ENCODE assay signal across 8 cellular contexts in genomic region chr19:58560007-58560887, GRCh38. TPM values are rescaled to one million over a fixed set of nuclear protein-coding genes. Genes with fewer than 3 reads are reported as not detected.
DNase-seq lines count a peak whose midpoint lies in the region; ATAC-seq and TF ChIP-seq lines count a peak whose summit lies in the region.

No MANE protein-coding gene starts in this region.

- peaks cover 37% of the 10 kb centered on the region for H3K36me3 Mint-ChIP-seq in CD4-positive, alpha-beta T cell (ENCODE audit: low read depth)
- H3K36me3 Mint-ChIP-seq in endodermal cell (ENCODE audit: low read depth): peaks cover 22% of the 10 kb centered on the region

- H3K27me3 ChIP-seq in CD4-positive, alpha-beta T cell (ENCODE audit: control insufficient read depth, insufficient read depth, low read length): no peaks in the 10 kb centered on the region
- no peaks in the 10 kb centered on the region for H3K27me3 ChIP-seq in OCI-LY1 (ENCODE audit: insufficient read depth, low read length)
- peaks cover 6% of the 10 kb centered on the region for H3K27me3 ChIP-seq in endodermal cell (ENCODE audit: control insufficient read depth, insufficient read depth, low read length, poor library complexity, severe bottlenecking)
- peaks cover 43% of the 10 kb centered on the region for H3K27me3 ChIP-seq in neutrophil

- peaks cover 20% of the 10 kb centered on the region; the same call in 1 of the 2 replicates for H3K36me3 ChIP-seq in OCI-LY1 (ENCODE audit: insufficient read depth, low read length)
- peaks cover 18% of the 10 kb centered on the region for H3K36me3 ChIP-seq in endodermal cell (ENCODE audit: control insufficient read depth, insufficient read depth, low read length)
- H3K36me3 ChIP-seq in neutrophil: peaks cover 19% of the 10 kb centered on the region

- H4K20me1 ChIP-seq in OCI-LY1 (ENCODE audit: insufficient read depth, low read length): no peaks in the 10 kb centered on the region

- no peak overlapping the region for H3K27ac ChIP-seq in CD4-positive, alpha-beta T cell (ENCODE audit: low read depth, low read length)
- peak overlapping the region; percentile 99 for H3K27ac ChIP-seq in OCI-LY1 (ENCODE audit: low read depth, low read length, poor library complexity, severe bottlenecking)
- H3K27ac ChIP-seq in endodermal cell (ENCODE audit: low read depth, low read length): peak overlapping the region; percentile 77
- H3K27ac ChIP-seq in neutrophil: peak overlapping the region; percentile 100

- no peaks in the 10 kb centered on the region for H3K9me3 ChIP-seq in CD4-positive, alpha-beta T cell (ENCODE audit: control insufficient read depth, low read length)
- H3K9me3 ChIP-seq in OCI-LY1 (ENCODE audit: low read length) (no peaks in the 10 kb centered on the region), endodermal cell (ENCODE audit: control insufficient read depth, low read length) (no peaks in the 10 kb centered on the region), neutrophil (no peaks in the 10 kb centered on the region)

- H3K27me3 Mint-ChIP-seq in CD4-positive, alpha-beta T cell: no peaks in the 10 kb centered on the region
- H3K27me3 Mint-ChIP-seq in endodermal cell (ENCODE audit: insufficient read depth): peaks cover 2% of the 10 kb centered on the region

- peak overlapping the region; percentile 96 for H3K27ac Mint-ChIP-seq in CD4-positive, alpha-beta T cell
- H3K27ac Mint-ChIP-seq in endodermal cell: peak overlapping the region; percentile 99

- POLR2A ChIA-PET in CD4-positive, alpha-beta T cell (lab: Charles Lee): interaction anchor here (1.0 to 7.0 kb wide), 6 partner anchors 11 to 40 kb away, joined by 3 to 63 read pairs (median 24); partner anchors contain the start of genes MZF1, TRIM28 and ZBTB45

- peaks cover 19% of the 10 kb centered on the region for H3K79me2 ChIP-seq in OCI-LY1 (ENCODE audit: insufficient read depth, low read length)

- H3F3A ChIP-seq in OCI-LY1 (ENCODE audit: insufficient read depth, low read length): peaks cover 18% of the 10 kb centered on the region

- peak overlapping the region; percentile 96 for H3K4me2 ChIP-seq in OCI-LY1 (ENCODE audit: low read length)

- H3K4me1 Mint-ChIP-seq in CD4-positive, alpha-beta T cell (ENCODE audit: low read depth): peaks cover 76% of the 10 kb centered on the region
- H3K4me1 Mint-ChIP-seq in endodermal cell: peaks cover 13% of the 10 kb centered on the region

- CTCF ChIA-PET in CD4-positive, alpha-beta T cell (lab: Charles Lee): interaction anchor here (1.7 to 2.7 kb wide), 2 partner anchors 21 to 40 kb away, joined by 5 to 9 read pairs; partner anchors contain the start of gene ZBTB45

- H3K4me3 Mint-ChIP-seq in CD4-positive, alpha-beta T cell: peak overlapping the region; percentile 98
- peak overlapping the region; percentile 96 for H3K4me3 Mint-ChIP-seq in endodermal cell

- no peaks in the 10 kb centered on the region for H3K9me3 Mint-ChIP-seq in CD4-positive, alpha-beta T cell
- H3K9me3 Mint-ChIP-seq in endodermal cell: no peaks in the 10 kb centered on the region

- H3K9ac ChIP-seq in OCI-LY1 (ENCODE audit: low read length) (peak overlapping the region; percentile 99), endodermal cell (ENCODE audit: extremely low read depth, low read length, poor library complexity, severe bottlenecking) (peak overlapping the region; percentile 95)

- peaks cover 67% of the 10 kb centered on the region for H3K4me1 ChIP-seq in OCI-LY1 (ENCODE audit: insufficient read depth, low read length, severe bottlenecking)
- no peaks in the 10 kb centered on the region for H3K4me1 ChIP-seq in endodermal cell (ENCODE audit: control insufficient read depth, insufficient read depth, low read length)
- H3K4me1 ChIP-seq in neutrophil (ENCODE audit: control insufficient read depth in 1 of 2, insufficient read depth in 1 of 2, low read depth in 1 of 2, low read length in 1 of 2): peaks cover 50 to 57% of the 10 kb centered on the region in 2 experiments

- TF ChIP-seq CTCF in CD4-positive, alpha-beta T cell (IDR thresholded peaks at IDR 0.05): no peak
- TF ChIP-seq CTCF in OCI-LY1 (IDR thresholded peaks at IDR 0.05; ENCODE audit: low read length) (no peak), endodermal cell (conservative IDR thresholded peaks at IDR 0.05) (no peak), neutrophil (IDR thresholded peaks at IDR 0.05) (no peak)

- H3K4me3 ChIP-seq in OCI-LY1 (ENCODE audit: low read depth, low read length, poor library complexity, severe bottlenecking) (peak overlapping the region; percentile 91), endodermal cell (ENCODE audit: low read length) (peak overlapping the region; percentile 98), neutrophil (ENCODE audit: low read depth in 1 of 2, low read length in 1 of 2) (peak overlapping the region; percentile 67 to 91)

- intact Hi-C loops in CD4-positive, alpha-beta T cell (cut with DNase I, micrococcal nuclease): no loop called here

- WGBS in endodermal cell (ENCODE audit: insufficient coverage in 1 of 2, insufficient read length in 1 of 2), 2 experiments: 92 to 95% methylated on average over 7 to 8 of the region's 8 CpGs

- no peak for DNase-seq in CD4-positive, alpha-beta T cell
- DNase-seq in endodermal cell: no peak
- DNase-seq in NCI-H2107 (lab: John Stamatoyannopoulos, UW): no peak
- DNase-seq in nucleus accumbens (lab: John Stamatoyannopoulos, UW): no peak

- H3K9me2 ChIP-seq in OCI-LY1 (ENCODE audit: low read depth, low read length): no peaks in the 10 kb centered on the region

- no peak overlapping the region for H2AFZ ChIP-seq in OCI-LY1 (ENCODE audit: low read length)

- ATAC-seq in CD4-positive, alpha-beta T cell (ENCODE audit: poor library complexity): no peak
- ATAC-seq in GM18867 (IDR thresholded peaks at IDR 0.05; ENCODE audit: unreplicated experiment) (no peak), GM19023 (IDR thresholded peaks at IDR 0.05; ENCODE audit: unreplicated experiment) (no peak)

RNA-seq across cellular contexts. Expression of gene UBE2M, which starts 1.8 kb away (rescaled TPM):
- total RNA-seq in CD4-positive, alpha-beta T cell: 10 to 100 TPM; 29.0 to 31.0 TPM
- total RNA-seq in endodermal cell: 100 to 1,000 TPM in 1 of 2 donors, 10 to 100 TPM in 1; 90.8 to 116 TPM
- 92.6 TPM for polyA plus RNA-seq in endodermal cell (2013, experiment 1 of 2)
- 101 TPM for polyA plus RNA-seq in endodermal cell (2013, experiment 2 of 2)

RNA-seq across cellular contexts. Expression of gene CHMP2A, which starts 5.3 kb away (rescaled TPM):
- 10 to 100 TPM; 60.5 to 62.4 TPM for total RNA-seq in CD4-positive, alpha-beta T cell
- 100 to 1,000 TPM in 1 of 2 donors, 10 to 100 TPM in 1; 97.7 to 147 TPM for total RNA-seq in endodermal cell
- polyA plus RNA-seq in endodermal cell (2013, experiment 1 of 2): 99.3 TPM
- polyA plus RNA-seq in endodermal cell (2013, experiment 2 of 2): 93.6 TPM

RNA-seq across cellular contexts. Expression of gene MZF1, which starts 12.9 kb away (rescaled TPM):
- 10 to 100 TPM; 21.0 to 21.1 TPM for total RNA-seq in CD4-positive, alpha-beta T cell
- total RNA-seq in endodermal cell: 10 to 100 TPM; 24.3 to 33.1 TPM
- polyA plus RNA-seq in endodermal cell (2013, experiment 1 of 2): 26.1 TPM
- polyA plus RNA-seq in endodermal cell (2013, experiment 2 of 2): 22.6 TPM

RNA-seq across cellular contexts. Expression of gene TRIM28, which starts 16.4 kb away (rescaled TPM):
- 100 to 1,000 TPM; 549 to 553 TPM for total RNA-seq in CD4-positive, alpha-beta T cell
- 100 to 1,000 TPM; 809 to 859 TPM for total RNA-seq in endodermal cell
- 758 TPM for polyA plus RNA-seq in endodermal cell (2013, experiment 1 of 2)
- polyA plus RNA-seq in endodermal cell (2013, experiment 2 of 2): 628 TPM

RNA-seq across cellular contexts. Expression of gene ZBTB45, which starts 40.6 kb away (rescaled TPM):
- 1 to 10 TPM; 5.7 to 6.3 TPM for total RNA-seq in CD4-positive, alpha-beta T cell
- total RNA-seq in endodermal cell: 10 to 100 TPM; 19.0 to 19.4 TPM
- polyA plus RNA-seq in endodermal cell (2013, experiment 1 of 2): 19.3 TPM
- 18.3 TPM for polyA plus RNA-seq in endodermal cell (2013, experiment 2 of 2)
